ENCODE assay signal across 15 cellular contexts in genomic region chr17:1588781-1589585, GRCh38. TPM values are rescaled to one million over a fixed set of nuclear protein-coding genes. Genes with fewer than 3 reads are reported as not detected.
A peak's percentile ranks its signal among the peaks of the same experiment; 100 is the strongest.
DNase-seq lines count a peak whose midpoint lies in the region; TF ChIP-seq lines count a peak whose summit lies in the region.
"Had no signal": no experiment of that assay in that cellular context is flagged by ENCODE, and none has a peak within 500 bp of the region (broad histone marks: within the 10 kb centered on the region; RNA-seq: fewer than 3 reads in every experiment).

No MANE protein-coding gene starts in this region.

- TF ChIP-seq CTCF in Peyer's patch (IDR thresholded peaks at IDR 0.05), result no peak
- no peak for TF ChIP-seq CTCF in fibroblast of the aortic adventitia (IDR thresholded peaks at IDR 0.05; ENCODE audit: insufficient read depth, low read length)

- H3K27ac ChIP-seq in Peyer's patch (peak overlapping the region in 3 of 4 donors; percentile 49 to 91 (median 68)), skeletal muscle tissue (ENCODE audit: low read depth, low read length) (peak overlapping the region; percentile 96)
- H3K27ac ChIP-seq: HL-60, parathyroid adenoma had no signal

- H3K27me3 ChIP-seq in Peyer's patch (no peaks in the 10 kb centered on the region), skeletal muscle tissue (ENCODE audit: control insufficient read depth in 3 of 3, insufficient read depth in 3 of 3, low read length in 3 of 3) (no peaks in the 10 kb centered on the region)

- no peak for TF ChIP-seq POLR2A in Peyer's patch (IDR thresholded peaks at IDR 0.05)

- H3K4me1 ChIP-seq in Peyer's patch, result peaks cover 10 to 44% (median 22%) of the 10 kb centered on the region in 4 donors
- H3K4me1 ChIP-seq in skeletal muscle tissue (ENCODE audit: control insufficient read depth in 3 of 3, insufficient read depth in 3 of 3, low read length in 3 of 3), result peaks cover 64 to 83% (median 69%) of the 10 kb centered on the region in 3 donors

- peak overlapping the region in 2 of 3 donors; percentile 54 to 84 for H3K9ac ChIP-seq in skeletal muscle tissue (ENCODE audit: low read depth in 1 of 3, low read length in 3 of 3)
- H3K9ac ChIP-seq: parathyroid adenoma had no signal

- H3K9me3 ChIP-seq in Peyer's patch (no peaks in the 10 kb centered on the region), skeletal muscle tissue (ENCODE audit: control insufficient read depth in 3 of 3, low read length in 3 of 3) (no peaks in the 10 kb centered on the region)

- peak; percentile 55 for DNase-seq in ELF-1 (ENCODE audit: low read depth, low spot score)
- no peak for DNase-seq in Peyer's patch
- peak; percentile 50 for DNase-seq in fibroblast of the aortic adventitia (ENCODE audit: low read depth)
- no peak for DNase-seq in foreskin melanocyte
- DNase-seq in HPDE6-E6E7 (ENCODE audit: extremely low spot score), result no peak
- DNase-seq in GM19238 (ENCODE audit: insufficient read length, low spot score), result no peak
- no peak for DNase-seq in stimulated activated CD4-positive, alpha-beta T cell treated with anti-CD3 and anti-CD28 coated beads, Interleukin-15, amount 100 ng/mL, for 24 hours
- DNase-seq: CD8-positive, alpha-beta T cell; NCI-H1105; stimulated activated CD4-positive, alpha-beta T cell treated with anti-CD3 and anti-CD28 coated beads, Interleukin-2, amount 100 ng/mL, for 24 hours had no signal

- H3K36me3 ChIP-seq in Peyer's patch, result peaks cover 0 to 19% (median 0%) of the 10 kb centered on the region in 3 donors
- H3K36me3 ChIP-seq in skeletal muscle tissue (ENCODE audit: control insufficient read depth in 3 of 3, insufficient read depth in 3 of 3, low read length in 3 of 3), result peaks cover 2 to 9% (median 4%) of the 10 kb centered on the region in 3 donors

- no peak overlapping the region for H3K4me3 ChIP-seq in Peyer's patch
- no peak overlapping the region for H3K4me3 ChIP-seq in fibroblast of the aortic adventitia (ENCODE audit: low read depth, low read length)
- no peak overlapping the region for H3K4me3 ChIP-seq in skeletal muscle tissue (ENCODE audit: low read length in 3 of 3)
- H3K4me3 ChIP-seq: lung had no signal

RNA-seq across cellular contexts. Expression of gene PITPNA, which starts 26.4 kb away (rescaled TPM):
- total RNA-seq in Peyer's patch, result 100 to 1,000 TPM in 2 of 4 donors, 10 to 100 TPM in 2; 88.2 to 132 (median 107) TPM
- 28.4 and 33.3 TPM in 2 replicates for total RNA-seq in fibroblast of the aortic adventitia (ENCODE audit: low replicate concordance)
- total RNA-seq in skeletal muscle tissue, result 11.0 TPM

RNA-seq across cellular contexts. Expression of gene SLC43A2, which starts 39.7 kb away (rescaled TPM):
- 100 to 1,000 TPM in 1 of 4 donors, 10 to 100 TPM in 3; 58.6 to 103 (median 69.0) TPM for total RNA-seq in Peyer's patch
- 3.0 and 9.3 TPM in 2 replicates for total RNA-seq in fibroblast of the aortic adventitia (ENCODE audit: low replicate concordance)
- 4.7 TPM for total RNA-seq in skeletal muscle tissue

RNA-seq across cellular contexts. Expression of gene SCARF1, which starts 56.5 kb away (rescaled TPM):
- total RNA-seq in Peyer's patch, result 10 to 100 TPM in 3 of 4 donors, 1 to 10 TPM in 1; 9.8 to 32.2 (median 20.3) TPM
- total RNA-seq in fibroblast of the aortic adventitia (ENCODE audit: low replicate concordance), result 0.90 and 1.3 TPM in 2 replicates
- total RNA-seq in skeletal muscle tissue, result 5.7 TPM
- total RNA-seq: NCI-H460 had no signal

Comparison
In these comparisons a context has a peak if more than half of its experiments do, and no peak if none do; other contexts are left out.
1. DNase-seq: peak in ELF-1 (single experiment) and fibroblast of the aortic adventitia (single experiment); none in Peyer's patch (0 of 3), foreskin melanocyte (single experiment), HPDE6-E6E7 (single experiment), GM19238 (single experiment) and stimulated activated CD4-positive, alpha-beta T cell treated with anti-CD3 and anti-CD28 coated beads, Interleukin-15, amount 100 ng/mL, for 24 hours (single experiment).